8 cellular contexts compared by ENCODE assay signal in the genomic region with DNA sequence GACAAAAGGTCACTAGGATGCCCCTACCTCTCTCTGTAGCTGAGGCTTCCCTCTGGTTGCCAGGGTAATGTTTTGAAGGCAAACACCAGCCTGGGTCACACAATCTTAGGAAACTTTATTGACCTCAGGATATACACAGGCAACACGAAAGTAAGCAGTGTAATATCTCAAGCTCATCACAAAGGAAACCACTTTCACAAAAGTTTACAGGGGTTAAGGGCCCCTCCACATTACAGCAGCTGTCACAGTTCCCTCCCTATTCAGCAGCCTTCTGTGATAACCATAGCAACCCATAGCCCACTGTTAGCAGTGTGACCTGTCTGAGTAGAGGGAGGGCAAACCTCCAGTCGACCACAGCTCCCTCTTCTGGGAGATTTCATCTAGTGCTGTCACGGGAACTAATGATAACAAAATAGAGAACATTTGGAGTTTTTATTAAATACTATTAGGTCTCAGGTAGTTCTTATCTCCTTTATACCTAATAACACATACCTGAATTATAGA.
A peak's percentile ranks its signal among the peaks of the same experiment; 100 is the strongest.
DNase-seq lines count a peak whose midpoint lies in the region; ATAC-seq, FAIRE-seq and TF ChIP-seq lines count a peak whose summit lies in the region.

No MANE protein-coding gene starts in this region.

- no peak for TF ChIP-seq CTCF in GM13976 (IDR thresholded peaks at IDR 0.05; ENCODE audit: borderline replicate concordance, control extremely low read depth, extremely low read depth, insufficient read depth, missing control alignments)
- TF ChIP-seq CTCF in brain microvascular endothelial cell (IDR thresholded peaks at IDR 0.05; ENCODE audit: low read depth, low read length, missing control alignments), result peak; percentile 65

- peak overlapping the region; percentile 92 for H2AFZ ChIP-seq in neuron (ENCODE audit: low read depth, low read length)

- ATAC-seq in GM21619 (IDR thresholded peaks at IDR 0.05; ENCODE audit: unreplicated experiment) (peak; percentile 92), HG03045 (IDR thresholded peaks at IDR 0.05; ENCODE audit: unreplicated experiment) (no peak)

- H3K27me3 ChIP-seq in brain microvascular endothelial cell (replicated peaks) (no peaks in the 10 kb centered on the region), neuron (ENCODE audit: insufficient read depth, low read length) (no peaks in the 10 kb centered on the region)

- no peaks in the 10 kb centered on the region for H3K9me3 ChIP-seq in neuron (ENCODE audit: low read length)

- FAIRE-seq in GM19239 (lab: Jason Lieb, UNC), result no peak

- DNase-seq in GM13976 (ENCODE audit: low spot score) (peak; percentile 4), brain microvascular endothelial cell (peak; percentile 61), NCI-H2029 treated with DMSO at 0.1 percent for 48 hours (lab: John Stamatoyannopoulos, UW) (no peak), GM19239 (ENCODE audit: insufficient read length, low spot score) (no peak)
- peak; percentile 81 for DNase-seq in Jurkat, Clone E6-1 (ENCODE audit: low read depth, low spot score)

- H3K4me3 ChIP-seq in Jurkat, Clone E6-1 (ENCODE audit: low read length), result no peak overlapping the region
- H3K4me3 ChIP-seq in brain microvascular endothelial cell (ENCODE audit: low read depth, low read length) (no peak overlapping the region), neuron (ENCODE audit: low read length) (peak overlapping the region; percentile 22)

- H3K27ac ChIP-seq in brain microvascular endothelial cell, result peak overlapping the region; percentile 10

- in situ Hi-C loops in GM13976 (cut with MboI; ENCODE audit: low sequenced_read_pairs, unreplicated experiment) (no loop called here), brain microvascular endothelial cell (cut with HindIII; ENCODE audit: low pct_ligation_motif_present, low sequenced_read_pairs) (no loop called here)

- H3K36me3 ChIP-seq in brain microvascular endothelial cell (replicated peaks), result no peaks in the 10 kb centered on the region
- H3K36me3 ChIP-seq in neuron (ENCODE audit: insufficient read depth, low read length), result no peaks in the 10 kb centered on the region

- peaks cover 34% of the 10 kb centered on the region for H3K4me1 ChIP-seq in neuron (ENCODE audit: insufficient read depth, low read length)

Comparison
In these comparisons a context has a peak if more than half of its experiments do, and no peak if none do; other contexts are left out.
1. DNase-seq: peak in GM13976 (single experiment), Jurkat, Clone E6-1 (single experiment) and brain microvascular endothelial cell (single experiment); none in NCI-H2029 treated with DMSO at 0.1 percent for 48 hours (single experiment) and GM19239 (single experiment).